In genomic region chr19:41595258-41595889, GRCh38 we compare ENCODE assay signal across 9 cellular contexts. TPM values are rescaled to one million over a fixed set of nuclear protein-coding genes. Genes with fewer than 3 reads are reported as not detected.
DNase-seq lines count a peak whose midpoint lies in the region; TF ChIP-seq lines count a peak whose summit lies in the region.
"Had no signal": no experiment of that assay in that cellular context is flagged by ENCODE, and none has a peak within 500 bp of the region (broad histone marks: within the 10 kb centered on the region; RNA-seq: fewer than 3 reads in every experiment).

No MANE protein-coding gene starts in this region.

- TF ChIP-seq POLR2A in erythroblast (IDR thresholded peaks at IDR 0.05; ENCODE audit: low read length): no peak
- no peak for TF ChIP-seq POLR2A in tibial nerve (IDR thresholded peaks at IDR 0.05)

- no peaks in the 10 kb centered on the region for H3K4me1 Mint-ChIP-seq in nephron progenitor cell

- in situ Hi-C loops in G401 (cut with HindIII; ENCODE audit: low sequenced_read_pairs): no loop called here

- DNase-seq in G401 (ENCODE audit: low spot score): peak; percentile 23
- DNase-seq in HL-60 (ENCODE audit: low read depth in 1 of 2, low spot score in 1 of 2): peak; percentile 60 to 78
- DNase-seq in NOMO-1 (lab: John Stamatoyannopoulos, UW; ENCODE audit: unreplicated experiment in 2 of 2): peak; percentile 47 to 82
- peak; percentile 65 for DNase-seq in activated CD8-positive, alpha-beta memory T cell treated with anti-CD3 and anti-CD28 coated beads, Interleukin-2, amount 50 U/mL, for 4 hours
- DNase-seq in erythroblast (lab: John Stamatoyannopoulos, UW): peak; percentile 65 to 80
- peak; percentile 18 for DNase-seq in nephron progenitor cell
- DNase-seq in tibial nerve (ENCODE audit: low spot score in 2 of 2): peak in 1 of 2 donors; percentile 22
- no peak for DNase-seq in epidermal melanocyte (ENCODE audit: insufficient read length, low spot score)

- H3K36me3 ChIP-seq in tibial nerve: no peaks in the 10 kb centered on the region

- TF ChIP-seq CTCF in HL-60 (IDR thresholded peaks at IDR 0.05; ENCODE audit: insufficient read depth, low read length) (peak; percentile 65), nephron progenitor cell (IDR thresholded peaks at IDR 0.05) (no peak), tibial nerve (IDR thresholded peaks at IDR 0.05) (peak; percentile 22 to 47 (median 34))

- no peaks in the 10 kb centered on the region for H3K27me3 ChIP-seq in HL-60 (ENCODE audit: insufficient read depth, poor library complexity, severe bottlenecking)
- peaks cover 0 to 3% of the 10 kb centered on the region in 2 donors for H3K27me3 ChIP-seq in tibial nerve

- H3K4me3 ChIP-seq in HL-60 (replicated peaks; ENCODE audit: insufficient read depth, low read length) (no peak overlapping the region), tibial nerve (no peak overlapping the region)

- TF ChIP-seq EP300 in tibial nerve (IDR thresholded peaks at IDR 0.05): no peak

- no peak overlapping the region; the same call in 1 of the 2 replicates for H3K27ac ChIP-seq in HL-60 (replicated peaks)
- H3K27ac ChIP-seq in tibial nerve: no peak overlapping the region

- peaks cover 34% of the 10 kb centered on the region for H3K9me3 Mint-ChIP-seq in nephron progenitor cell
- H3K9me3 Mint-ChIP-seq: dendritic cell treated with granulocyte-macrophage colony-stimulating factor and Interleukin-4, amounts not matched to agents 40 ng/mL and 50 ng/mL, for 4 days had no signal

- no peak overlapping the region for H3K27ac Mint-ChIP-seq in nephron progenitor cell
- H3K27ac Mint-ChIP-seq: dendritic cell treated with granulocyte-macrophage colony-stimulating factor and Interleukin-4, amounts not matched to agents 40 ng/mL and 50 ng/mL, for 4 days had no signal

- no peaks in the 10 kb centered on the region for H3K36me3 Mint-ChIP-seq in nephron progenitor cell (ENCODE audit: low read depth)

- peaks cover 0 to 22% (median 0%) of the 10 kb centered on the region in 4 donors for H3K9me3 ChIP-seq in tibial nerve

- peaks cover 12% of the 10 kb centered on the region for H3K27me3 Mint-ChIP-seq in nephron progenitor cell (ENCODE audit: low read depth, poor library complexity)

- peaks cover 0 to 7% (median 0%) of the 10 kb centered on the region in 4 donors for H3K4me1 ChIP-seq in tibial nerve

- WGBS in tibial nerve, 2 donors: 26% methylated on average over 4 of the region's 4 CpGs

- H3K4me3 Mint-ChIP-seq in nephron progenitor cell: no peak overlapping the region
- H3K4me3 Mint-ChIP-seq: dendritic cell treated with granulocyte-macrophage colony-stimulating factor and Interleukin-4, amounts not matched to agents 40 ng/mL and 50 ng/mL, for 4 days had no signal

RNA-seq across cellular contexts. Expression of gene CEACAM21, which starts 19.4 kb away (rescaled TPM):
- 0.12 and 3.6 TPM in 2 replicates for total RNA-seq in G401 (2014; rRNA removed; shearing (Covaris generic))
- total RNA-seq in tibial nerve: 1 to 10 TPM in 1 of 4 donors, under 1 TPM in 2, not detected in 1; 0.60 to 2.2 (median 0.87) TPM

RNA-seq across cellular contexts. Expression of gene CEACAM4, which starts 31.5 kb away (rescaled TPM):
- not detected in 2 replicates for total RNA-seq in G401 (2014; rRNA removed; shearing (Covaris generic))
- 1 to 10 TPM in 2 of 4 donors, under 1 TPM in 1, not detected in 1; 0.60 to 1.7 (median 1.6) TPM for total RNA-seq in tibial nerve
